In the genomic region with DNA sequence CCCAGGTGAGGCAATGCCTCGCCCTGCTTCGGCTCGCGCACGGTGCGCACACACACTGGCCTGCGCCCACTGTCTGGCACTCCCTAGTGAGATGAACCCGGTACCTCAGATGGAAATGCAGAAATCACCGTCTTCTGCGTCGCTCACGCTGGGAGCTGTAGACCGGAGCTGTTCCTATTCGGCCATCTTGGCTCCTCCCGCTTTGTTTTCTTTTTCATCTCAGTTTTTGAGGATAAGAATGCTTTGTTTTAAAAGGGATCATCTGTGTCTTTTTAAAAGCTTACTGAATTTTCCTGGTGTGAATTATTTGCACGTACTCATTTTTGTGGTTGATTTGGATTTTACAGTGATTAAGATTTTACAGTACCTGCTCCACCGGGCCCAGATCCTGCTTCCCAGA, we compare ENCODE assay signal across 1 cellular context.
A peak's percentile ranks its signal among the peaks of the same experiment; 100 is the strongest.
TF ChIP-seq lines count a peak whose summit lies in the region.

No MANE protein-coding gene starts in this region.

TF ChIP-seq in K562, 482 proteins besides CTCF, POLR2A, EP300 and RAD21:
- TF ChIP-seq L3MBTL2 (IDR thresholded peaks at IDR 0.05), result peak; percentile 45; the same call in 1 of the 2 replicates
- TF ChIP-seq NRF1 (conservative IDR thresholded peaks at IDR 0.05 in 1 of 2, IDR thresholded peaks at IDR 0.05 in 1 of 2), result peak; percentile 35 to 44; a peak in 2 of 4 replicates
- TF ChIP-seq, protein P1, sequence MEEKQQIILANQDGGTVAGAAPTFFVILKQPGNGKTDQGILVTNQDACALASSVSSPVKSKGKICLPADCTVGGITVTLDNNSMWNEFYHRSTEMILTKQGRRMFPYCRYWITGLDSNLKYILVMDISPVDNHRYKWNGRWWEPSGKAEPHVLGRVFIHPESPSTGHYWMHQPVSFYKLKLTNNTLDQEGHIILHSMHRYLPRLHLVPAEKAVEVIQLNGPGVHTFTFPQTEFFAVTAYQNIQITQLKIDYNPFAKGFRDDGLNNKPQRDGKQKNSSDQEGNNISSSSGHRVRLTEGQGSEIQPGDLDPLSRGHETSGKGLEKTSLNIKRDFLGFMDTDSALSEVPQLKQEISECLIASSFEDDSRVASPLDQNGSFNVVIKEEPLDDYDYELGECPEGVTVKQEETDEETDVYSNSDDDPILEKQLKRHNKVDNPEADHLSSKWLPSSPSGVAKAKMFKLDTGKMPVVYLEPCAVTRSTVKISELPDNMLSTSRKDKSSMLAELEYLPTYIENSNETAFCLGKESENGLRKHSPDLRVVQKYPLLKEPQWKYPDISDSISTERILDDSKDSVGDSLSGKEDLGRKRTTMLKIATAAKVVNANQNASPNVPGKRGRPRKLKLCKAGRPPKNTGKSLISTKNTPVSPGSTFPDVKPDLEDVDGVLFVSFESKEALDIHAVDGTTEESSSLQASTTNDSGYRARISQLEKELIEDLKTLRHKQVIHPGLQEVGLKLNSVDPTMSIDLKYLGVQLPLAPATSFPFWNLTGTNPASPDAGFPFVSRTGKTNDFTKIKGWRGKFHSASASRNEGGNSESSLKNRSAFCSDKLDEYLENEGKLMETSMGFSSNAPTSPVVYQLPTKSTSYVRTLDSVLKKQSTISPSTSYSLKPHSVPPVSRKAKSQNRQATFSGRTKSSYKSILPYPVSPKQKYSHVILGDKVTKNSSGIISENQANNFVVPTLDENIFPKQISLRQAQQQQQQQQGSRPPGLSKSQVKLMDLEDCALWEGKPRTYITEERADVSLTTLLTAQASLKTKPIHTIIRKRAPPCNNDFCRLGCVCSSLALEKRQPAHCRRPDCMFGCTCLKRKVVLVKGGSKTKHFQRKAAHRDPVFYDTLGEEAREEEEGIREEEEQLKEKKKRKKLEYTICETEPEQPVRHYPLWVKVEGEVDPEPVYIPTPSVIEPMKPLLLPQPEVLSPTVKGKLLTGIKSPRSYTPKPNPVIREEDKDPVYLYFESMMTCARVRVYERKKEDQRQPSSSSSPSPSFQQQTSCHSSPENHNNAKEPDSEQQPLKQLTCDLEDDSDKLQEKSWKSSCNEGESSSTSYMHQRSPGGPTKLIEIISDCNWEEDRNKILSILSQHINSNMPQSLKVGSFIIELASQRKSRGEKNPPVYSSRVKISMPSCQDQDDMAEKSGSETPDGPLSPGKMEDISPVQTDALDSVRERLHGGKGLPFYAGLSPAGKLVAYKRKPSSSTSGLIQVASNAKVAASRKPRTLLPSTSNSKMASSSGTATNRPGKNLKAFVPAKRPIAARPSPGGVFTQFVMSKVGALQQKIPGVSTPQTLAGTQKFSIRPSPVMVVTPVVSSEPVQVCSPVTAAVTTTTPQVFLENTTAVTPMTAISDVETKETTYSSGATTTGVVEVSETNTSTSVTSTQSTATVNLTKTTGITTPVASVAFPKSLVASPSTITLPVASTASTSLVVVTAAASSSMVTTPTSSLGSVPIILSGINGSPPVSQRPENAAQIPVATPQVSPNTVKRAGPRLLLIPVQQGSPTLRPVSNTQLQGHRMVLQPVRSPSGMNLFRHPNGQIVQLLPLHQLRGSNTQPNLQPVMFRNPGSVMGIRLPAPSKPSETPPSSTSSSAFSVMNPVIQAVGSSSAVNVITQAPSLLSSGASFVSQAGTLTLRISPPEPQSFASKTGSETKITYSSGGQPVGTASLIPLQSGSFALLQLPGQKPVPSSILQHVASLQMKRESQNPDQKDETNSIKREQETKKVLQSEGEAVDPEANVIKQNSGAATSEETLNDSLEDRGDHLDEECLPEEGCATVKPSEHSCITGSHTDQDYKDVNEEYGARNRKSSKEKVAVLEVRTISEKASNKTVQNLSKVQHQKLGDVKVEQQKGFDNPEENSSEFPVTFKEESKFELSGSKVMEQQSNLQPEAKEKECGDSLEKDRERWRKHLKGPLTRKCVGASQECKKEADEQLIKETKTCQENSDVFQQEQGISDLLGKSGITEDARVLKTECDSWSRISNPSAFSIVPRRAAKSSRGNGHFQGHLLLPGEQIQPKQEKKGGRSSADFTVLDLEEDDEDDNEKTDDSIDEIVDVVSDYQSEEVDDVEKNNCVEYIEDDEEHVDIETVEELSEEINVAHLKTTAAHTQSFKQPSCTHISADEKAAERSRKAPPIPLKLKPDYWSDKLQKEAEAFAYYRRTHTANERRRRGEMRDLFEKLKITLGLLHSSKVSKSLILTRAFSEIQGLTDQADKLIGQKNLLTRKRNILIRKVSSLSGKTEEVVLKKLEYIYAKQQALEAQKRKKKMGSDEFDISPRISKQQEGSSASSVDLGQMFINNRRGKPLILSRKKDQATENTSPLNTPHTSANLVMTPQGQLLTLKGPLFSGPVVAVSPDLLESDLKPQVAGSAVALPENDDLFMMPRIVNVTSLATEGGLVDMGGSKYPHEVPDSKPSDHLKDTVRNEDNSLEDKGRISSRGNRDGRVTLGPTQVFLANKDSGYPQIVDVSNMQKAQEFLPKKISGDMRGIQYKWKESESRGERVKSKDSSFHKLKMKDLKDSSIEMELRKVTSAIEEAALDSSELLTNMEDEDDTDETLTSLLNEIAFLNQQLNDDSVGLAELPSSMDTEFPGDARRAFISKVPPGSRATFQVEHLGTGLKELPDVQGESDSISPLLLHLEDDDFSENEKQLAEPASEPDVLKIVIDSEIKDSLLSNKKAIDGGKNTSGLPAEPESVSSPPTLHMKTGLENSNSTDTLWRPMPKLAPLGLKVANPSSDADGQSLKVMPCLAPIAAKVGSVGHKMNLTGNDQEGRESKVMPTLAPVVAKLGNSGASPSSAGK (IDR thresholded peaks at IDR 0.05), result peak; percentile 31; the same call in 1 of the 2 replicates
- TF ChIP-seq NFRKB (IDR thresholded peaks at IDR 0.05; ENCODE audit: low read depth), result peak; percentile 68; the same call in 1 of the 2 replicates
- TF ChIP-seq SUPT5H (IDR thresholded peaks at IDR 0.05), result peak; percentile 40; the same call in 1 of the 2 replicates
